ENCODE assay signal across 24 cellular contexts in the genomic region with DNA sequence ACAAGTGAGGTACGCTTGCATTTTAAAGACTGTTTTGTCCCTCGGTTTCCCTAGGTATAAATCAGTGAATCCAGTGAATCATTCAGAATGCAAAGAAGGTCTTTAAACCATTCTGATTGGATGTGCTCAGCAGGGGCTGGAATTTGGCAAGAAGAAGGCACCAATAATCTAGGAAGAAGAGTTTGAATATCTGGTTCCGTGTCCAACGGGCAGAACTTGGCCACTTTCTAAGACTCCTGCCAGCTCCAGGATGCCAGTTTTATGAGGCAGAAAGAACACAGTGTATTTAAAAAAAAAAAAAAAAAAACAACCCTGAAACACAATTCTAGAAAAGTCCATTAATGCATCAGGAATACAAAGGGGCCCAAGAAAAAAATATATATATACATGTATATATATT.
"Had no signal": no experiment of that assay in that cellular context is flagged by ENCODE, and none has a peak within 500 bp of the region (broad histone marks: within the 10 kb centered on the region; RNA-seq: fewer than 3 reads in every experiment).

No MANE protein-coding gene starts in this region.

- H3K36me3 ChIP-seq: neural progenitor cell, pancreas, right lobe of liver, sigmoid colon, stomach, thoracic aorta, thyroid gland, tibial nerve, upper lobe of left lung, vagina had no signal

- ATAC-seq: naive thymus-derived CD4-positive, alpha-beta T cell; natural killer cell; pancreas; psoas muscle; right cardiac atrium; right lobe of liver; stimulated activated effector memory CD8-positive, alpha-beta T cell treated with anti-CD3 and anti-CD28 coated beads, Interleukin-12 subunit alpha, Interleukin-12 subunit beta, amount 100 ng/mL, for 72 hours; stimulated activated naive B cell treated with anti-CD40 and anti-IgM and Interleukin-4, amounts not matched to agents 10 μg/mL and 1 μg/mL and 100 μg/mL, for 72 hours had no signal

- H3K27me3 ChIP-seq: pancreas, right lobe of liver, sigmoid colon, stomach, thyroid gland, upper lobe of left lung, vagina had no signal

- H3K9me3 ChIP-seq: pancreas, psoas muscle, right lobe of liver, sigmoid colon, stomach, thoracic aorta, thyroid gland, tibial nerve, upper lobe of left lung, vagina had no signal

- DNase-seq: naive thymus-derived CD4-positive, alpha-beta T cell; natural killer cell; occipital lobe; pancreas; psoas muscle; right cardiac atrium; right lobe of liver; sigmoid colon; small intestine; stimulated activated CD4-positive, alpha-beta T cell treated with anti-CD3 and anti-CD28 coated beads, Interleukin-15, amount 100 ng/mL, for 24 hours; stimulated activated CD4-positive, alpha-beta T cell treated with anti-CD3 and anti-CD28 coated beads, Interleukin-2, amount 100 ng/mL, for 24 hours; stimulated activated CD4-positive, alpha-beta T cell treated with anti-CD3 and anti-CD28 coated beads, Interleukin-2, amount 100 ng/mL, for 48 hours; stimulated activated CD4-positive, alpha-beta T cell treated with anti-CD3 and anti-CD28 coated beads, Interleukin-4, amount 100 ng/mL, for 24 hours; stimulated activated naive B cell treated with anti-CD40 and anti-IgM and Interleukin-4, amounts not matched to agents 10 μg/mL and 1 μg/mL and 100 μg/mL, for 72 hours; stimulated activated naive CD4-positive, alpha-beta T cell treated with Interleukin-2 at 50 U/mL for 16 hours; stomach; trophoblast cell; upper lobe of left lung had no signal

- H3K27ac ChIP-seq: neural progenitor cell, pancreas, psoas muscle, right lobe of liver, sigmoid colon, stomach, thoracic aorta, thyroid gland, tibial nerve, upper lobe of left lung, vagina had no signal

- H3K4me3 ChIP-seq: neural progenitor cell, pancreas, psoas muscle, right lobe of liver, sigmoid colon, stomach, thoracic aorta, thyroid gland, tibial nerve, upper lobe of left lung, vagina had no signal
